ENCODE assay signal across 10 cellular contexts in the genomic region with DNA sequence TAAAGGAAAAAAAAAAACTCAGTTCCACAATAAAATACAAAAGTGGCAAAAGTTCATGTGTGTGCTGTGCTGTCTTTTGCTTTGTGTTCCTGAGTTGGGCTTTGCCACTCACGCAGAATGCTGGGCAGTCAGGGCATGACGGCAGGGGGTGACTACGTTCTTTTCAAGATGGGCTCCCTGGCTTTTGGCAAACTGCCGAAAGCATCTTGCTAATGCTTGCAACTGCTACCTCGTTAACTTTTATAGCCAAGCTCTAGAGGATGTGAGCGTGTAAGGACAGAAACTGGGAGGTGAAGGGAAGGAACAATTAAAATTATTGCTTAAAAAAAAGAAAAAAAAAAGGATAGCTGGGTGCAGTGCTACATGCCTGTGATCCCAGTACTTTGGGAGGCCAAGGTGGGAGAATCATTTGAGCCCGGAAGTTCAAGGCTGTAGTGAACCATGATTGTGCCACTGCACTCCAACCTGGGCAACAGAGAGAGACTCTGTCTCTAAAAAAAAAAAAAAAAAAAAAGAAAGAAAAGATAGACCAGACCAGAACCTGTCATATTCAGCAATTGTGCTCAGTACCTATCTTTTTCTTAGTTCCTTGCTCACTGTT.
DNase-seq lines count a peak whose midpoint lies in the region; ATAC-seq and TF ChIP-seq lines count a peak whose summit lies in the region.
"Had no signal": no experiment of that assay in that cellular context is flagged by ENCODE, and none has a peak within 500 bp of the region (broad histone marks: within the 10 kb centered on the region; RNA-seq: fewer than 3 reads in every experiment).

No MANE protein-coding gene starts in this region.

- ATAC-seq in HG03196 (IDR thresholded peaks at IDR 0.05; ENCODE audit: unreplicated experiment), result no peak
- ATAC-seq in left colon, result no peak
- ATAC-seq in GM19455 (IDR thresholded peaks at IDR 0.05; ENCODE audit: unreplicated experiment), result no peak
- ATAC-seq: stimulated activated naive CD8-positive, alpha-beta T cell treated with anti-CD3 and anti-CD28 coated beads, Interleukin-15, amount 100 ng/mL, for 72 hours had no signal

- H3K27ac ChIP-seq in ACC112 (ENCODE audit: low read depth, low read length), result peak overlapping the region; percentile 94

- no peaks in the 10 kb centered on the region for H3K27me3 ChIP-seq in ACC112 (ENCODE audit: insufficient read depth, low read length)

- intact Hi-C loops in left colon (cut with DNase I, micrococcal nuclease), result no loop called here

- H3K27ac Mint-ChIP-seq in HFFc6 (peak overlapping the region; percentile 92), glutamatergic neuron (ENCODE audit: unreplicated experiment) (peak overlapping the region; percentile 84)
- H3K27ac Mint-ChIP-seq: activated T-helper 2 cell treated with anti-CD3 and anti-CD28 coated beads, Interferon-gamma antibody, Interleukin-2, Interleukin-4, amounts not matched to agents 10 μg/mL and 5 μg/mL and 100 μg/mL, durations not matched to agents 14 hours and 24 hours and 36 hours; stimulated activated naive CD8-positive, alpha-beta T cell treated with anti-CD3 and anti-CD28 coated beads, Interleukin-15, amount 100 ng/mL, for 72 hours had no signal

- H3K4me3 Mint-ChIP-seq in HFFc6, result peak overlapping the region; percentile 25; the same call in 1 of the 2 replicates
- H3K4me3 Mint-ChIP-seq in glutamatergic neuron (ENCODE audit: unreplicated experiment), result peak overlapping the region; percentile 53
- H3K4me3 Mint-ChIP-seq: stimulated activated naive CD8-positive, alpha-beta T cell treated with anti-CD3 and anti-CD28 coated beads, Interleukin-15, amount 100 ng/mL, for 72 hours had no signal

- DNase-seq in HFFc6, result peak; percentile 71
- peak; percentile 35 for DNase-seq in NCI-H524 treated with DMSO at 0.1 percent for 48 hours (lab: John Stamatoyannopoulos, UW)
- no peak for DNase-seq in glutamatergic neuron
- no peak for DNase-seq in T-helper 1 cell
- no peak for DNase-seq in left colon
- DNase-seq: stimulated activated naive CD8-positive, alpha-beta T cell treated with anti-CD3 and anti-CD28 coated beads, Interleukin-15, amount 100 ng/mL, for 72 hours had no signal

- H3K4me1 ChIP-seq in ACC112 (ENCODE audit: control insufficient read depth, insufficient read depth, low read length, unreplicated experiment), result peaks cover 39% of the 10 kb centered on the region

- TF ChIP-seq CTCF in HFFc6 (IDR thresholded peaks at IDR 0.05) (no peak), glutamatergic neuron (IDR thresholded peaks at IDR 0.05; ENCODE audit: partially characterized antibody, unreplicated experiment) (no peak)

- no peaks in the 10 kb centered on the region for H3K79me2 ChIP-seq in ACC112 (ENCODE audit: control insufficient read depth, insufficient read depth, low read length, unreplicated experiment)

- H3K27me3 Mint-ChIP-seq in HFFc6 (ENCODE audit: insufficient read depth) (peaks cover 10% of the 10 kb centered on the region), glutamatergic neuron (ENCODE audit: unreplicated experiment) (peaks cover 36% of the 10 kb centered on the region)
- H3K27me3 Mint-ChIP-seq: stimulated activated naive CD8-positive, alpha-beta T cell treated with anti-CD3 and anti-CD28 coated beads, Interleukin-15, amount 100 ng/mL, for 72 hours had no signal

- H3K9me3 Mint-ChIP-seq in HFFc6 (no peaks in the 10 kb centered on the region), glutamatergic neuron (ENCODE audit: unreplicated experiment) (peaks cover 59% of the 10 kb centered on the region)
- H3K9me3 Mint-ChIP-seq: activated T-helper 2 cell treated with anti-CD3 and anti-CD28 coated beads, Interferon-gamma antibody, Interleukin-2, Interleukin-4, amounts not matched to agents 10 μg/mL and 5 μg/mL and 100 μg/mL, durations not matched to agents 14 hours and 24 hours and 36 hours had no signal

- peaks cover 47% of the 10 kb centered on the region for H3K36me3 Mint-ChIP-seq in HFFc6 (ENCODE audit: low read depth)
- H3K36me3 Mint-ChIP-seq in glutamatergic neuron (ENCODE audit: unreplicated experiment), result peaks cover 11% of the 10 kb centered on the region

- peaks cover 30% of the 10 kb centered on the region for H3K36me3 ChIP-seq in ACC112 (ENCODE audit: insufficient read depth, low read length)

- H2AFZ ChIP-seq in ACC112 (ENCODE audit: low read length, unreplicated experiment), result no peak overlapping the region

- peaks cover 73% of the 10 kb centered on the region for H3K4me1 Mint-ChIP-seq in HFFc6 (ENCODE audit: low read depth)
- H3K4me1 Mint-ChIP-seq in glutamatergic neuron (ENCODE audit: low read depth, unreplicated experiment), result peaks cover 44% of the 10 kb centered on the region

- H3K4me3 ChIP-seq in ACC112 (ENCODE audit: low read depth, low read length), result no peak overlapping the region

Comparison
In these comparisons a context has a peak if more than half of its experiments do, and no peak if none do; other contexts are left out.
1. DNase-seq: peak in HFFc6 (single experiment) and NCI-H524 treated with DMSO at 0.1 percent for 48 hours (single experiment); none in glutamatergic neuron (single experiment), T-helper 1 cell (0 of 5) and left colon (0 of 2).